Comparison of ENCODE assay signal across 19 cellular contexts in genomic region chr6:18422136-18422535, GRCh38. TPM values are rescaled to one million over a fixed set of nuclear protein-coding genes. Genes with fewer than 3 reads are reported as not detected.
DNase-seq lines count a peak whose midpoint lies in the region; TF ChIP-seq lines count a peak whose summit lies in the region.
"Had no signal": no experiment of that assay in that cellular context is flagged by ENCODE, and none has a peak within 500 bp of the region (broad histone marks: within the 10 kb centered on the region; RNA-seq: fewer than 3 reads in every experiment).

No MANE protein-coding gene starts in this region.

- DNase-seq in breast epithelium (ENCODE audit: low spot score in 2 of 2): no peak
- no peak for DNase-seq in MCF 10A (ENCODE audit: unreplicated experiment)
- peak; percentile 91 for DNase-seq in COLO829 (ENCODE audit: low spot score)
- DNase-seq in foreskin melanocyte: peak; percentile 80
- DNase-seq in thyroid gland: no peak
- no peak for DNase-seq in sigmoid colon
- DNase-seq in endothelial cell (ENCODE audit: low spot score): no peak
- DNase-seq: ACHN; BE2C; C1 segment of cervical spinal cord; CD4-positive, alpha-beta T cell; DMS153; DMS79; GDM1; GOT3; H7; HFFc6; IMR-90 had no signal

- peak overlapping the region; percentile 22 to 59 for H3K27ac ChIP-seq in breast epithelium
- peak overlapping the region; percentile 78 to 89 (median 88) for H3K27ac ChIP-seq in thyroid gland
- H3K27ac ChIP-seq in sigmoid colon: no peak overlapping the region
- H3K27ac ChIP-seq: HL-60 had no signal

- BruUV-seq in MCF 10A (replicated peaks; lab: Mats Ljungman, UMichigan): no TSS peak

- CTCF ChIA-PET in MCF 10A (lab: Yijun Ruan, JAX): interaction anchor here (0.6 to 1.1 kb wide), 3 partner anchors 12 to 98 kb away, joined by 3 to 4 read pairs (median 3); no protein-coding TSS in a partner anchor

- H3K9me3 Mint-ChIP-seq in MCF 10A (ENCODE audit: unreplicated experiment) (peaks cover 7% of the 10 kb centered on the region), endothelial cell (ENCODE audit: unreplicated experiment) (no peaks in the 10 kb centered on the region)
- H3K9me3 Mint-ChIP-seq: CD4-positive, alpha-beta T cell; HFFc6 had no signal

- H3K27me3 ChIP-seq in breast epithelium: no peaks in the 10 kb centered on the region
- no peaks in the 10 kb centered on the region for H3K27me3 ChIP-seq in thyroid gland
- no peaks in the 10 kb centered on the region for H3K27me3 ChIP-seq in sigmoid colon
- H3K27me3 ChIP-seq: BE2C had no signal

- POLR2A ChIA-PET in MCF 10A (lab: Yijun Ruan, JAX): interaction anchor here (0.6 to 1.5 kb wide), 2 partner anchors 8 to 35 kb away, joined by 3 read pairs; partner anchors contain the start of gene RNF144B

- peaks cover 19% of the 10 kb centered on the region for H3K36me3 Mint-ChIP-seq in MCF 10A (ENCODE audit: insufficient read depth, unreplicated experiment)
- no peaks in the 10 kb centered on the region for H3K36me3 Mint-ChIP-seq in endothelial cell (ENCODE audit: low read depth, unreplicated experiment)

- H3K27ac Mint-ChIP-seq in MCF 10A (ENCODE audit: low read depth, unreplicated experiment) (no peak overlapping the region), endothelial cell (ENCODE audit: unreplicated experiment) (no peak overlapping the region)
- H3K27ac Mint-ChIP-seq: CD4-positive, alpha-beta T cell; HFFc6 had no signal

- H3K4me3 Mint-ChIP-seq in MCF 10A (ENCODE audit: unreplicated experiment) (no peak overlapping the region), endothelial cell (ENCODE audit: unreplicated experiment) (no peak overlapping the region)
- H3K4me3 Mint-ChIP-seq: CD4-positive, alpha-beta T cell; HFFc6 had no signal

- H3K36me3 ChIP-seq in breast epithelium (no peaks in the 10 kb centered on the region), thyroid gland (no peaks in the 10 kb centered on the region), sigmoid colon (no peaks in the 10 kb centered on the region)
- H3K36me3 ChIP-seq: BE2C had no signal

- intact Hi-C loops in breast epithelium (cut with DNase I; ENCODE audit: low total_unique reads) (no loop called here), MCF 10A (cut with micrococcal nuclease) (no loop called here), thyroid gland (cut with DNase I) (no loop called here), sigmoid colon (cut with DNase I) (no loop called here)

- H3K27me3 Mint-ChIP-seq in MCF 10A (ENCODE audit: insufficient read depth, unreplicated experiment) (no peaks in the 10 kb centered on the region), endothelial cell (ENCODE audit: unreplicated experiment) (peaks cover 3% of the 10 kb centered on the region)
- H3K27me3 Mint-ChIP-seq: CD4-positive, alpha-beta T cell had no signal

- TF ChIP-seq CTCF in breast epithelium (IDR thresholded peaks at IDR 0.05) (no peak), MCF 10A (IDR thresholded peaks at IDR 0.05; ENCODE audit: unreplicated experiment) (no peak), thyroid gland (IDR thresholded peaks at IDR 0.05) (no peak), sigmoid colon (IDR thresholded peaks at IDR 0.05) (no peak), endothelial cell (IDR thresholded peaks at IDR 0.05; ENCODE audit: unreplicated experiment) (no peak)

- peaks cover 24% of the 10 kb centered on the region for H3K4me1 Mint-ChIP-seq in MCF 10A (ENCODE audit: insufficient read depth, unreplicated experiment)
- peaks cover 14% of the 10 kb centered on the region for H3K4me1 Mint-ChIP-seq in endothelial cell (ENCODE audit: unreplicated experiment)

- TF ChIP-seq POLR2A in breast epithelium (IDR thresholded peaks at IDR 0.05) (no peak), thyroid gland (IDR thresholded peaks at IDR 0.05) (no peak), sigmoid colon (IDR thresholded peaks at IDR 0.05) (no peak)

- H3K4me1 ChIP-seq in breast epithelium: no peaks in the 10 kb centered on the region
- peaks cover 82 to 93% of the 10 kb centered on the region in 2 donors for H3K4me1 ChIP-seq in thyroid gland
- H3K4me1 ChIP-seq in sigmoid colon: peaks cover 0 to 11% (median 4%) of the 10 kb centered on the region in 4 donors
- H3K4me1 ChIP-seq: BE2C had no signal

- H3K4me3 ChIP-seq in breast epithelium (no peak overlapping the region), thyroid gland (replicated peaks in 1 of 3) (no peak overlapping the region), sigmoid colon (no peak overlapping the region)

- no peak for TF ChIP-seq EP300 in sigmoid colon (IDR thresholded peaks at IDR 0.05)

- H3K9me3 ChIP-seq in breast epithelium (no peaks in the 10 kb centered on the region), thyroid gland (no peaks in the 10 kb centered on the region), sigmoid colon (no peaks in the 10 kb centered on the region)
- H3K9me3 ChIP-seq: BE2C had no signal

RNA-seq across cellular contexts. Expression of gene RNF144B, which starts 35.0 kb away (rescaled TPM):
- total RNA-seq in breast epithelium (10 to 100 TPM; 24.3 to 37.0 (median 24.8) TPM), MCF 10A (2022) (40.6 and 57.9 TPM in 2 replicates), thyroid gland (100 to 1,000 TPM in 2 of 4 donors, 10 to 100 TPM in 2; 67.3 to 143 (median 114) TPM), sigmoid colon (10 to 100 TPM in 1 of 4 donors, 1 to 10 TPM in 3; 4.6 to 14.8 (median 8.5) TPM), endothelial cell (ENCODE audit: unreplicated experiment) (23.2 TPM)
- 1 to 10 TPM; 1.2 to 4.3 (median 1.8) TPM for polyA plus RNA-seq in sigmoid colon

Comparison
In these comparisons a context has a peak if more than half of its experiments do, and no peak if none do; other contexts are left out.
1. DNase-seq: peak in COLO829 (single experiment) and foreskin melanocyte (single experiment); none in breast epithelium (0 of 2), MCF 10A (single experiment), thyroid gland (0 of 2), sigmoid colon (single experiment) and endothelial cell (single experiment).
2. H3K27ac ChIP-seq: peak in breast epithelium (2 of 2) and thyroid gland (3 of 3); none in sigmoid colon (0 of 4).